In the genomic region with DNA sequence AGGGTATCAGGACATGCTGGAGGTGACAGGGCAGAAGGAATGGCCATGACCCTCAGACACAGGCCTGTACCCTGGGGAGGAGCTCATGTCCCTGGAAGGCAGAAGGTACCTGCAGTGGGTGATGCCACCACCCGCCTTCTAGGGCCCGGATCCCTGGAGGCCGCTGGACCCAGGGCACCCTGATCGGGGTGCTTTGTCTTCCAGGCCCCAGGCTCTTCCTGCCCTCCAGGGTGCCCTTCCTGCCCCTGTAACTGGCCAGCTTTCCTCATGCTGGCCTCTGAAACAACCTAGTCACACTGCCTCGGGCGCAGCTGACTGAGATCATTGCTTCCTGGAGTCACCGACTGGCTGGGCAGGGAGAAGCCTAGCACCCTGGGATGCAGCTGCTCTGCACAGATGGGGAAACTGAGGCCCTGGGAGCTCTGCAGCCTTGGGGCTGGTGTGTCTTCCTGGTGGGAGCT, we compare ENCODE assay signal across 14 cellular contexts. TPM values are rescaled to one million over a fixed set of nuclear protein-coding genes. Genes with fewer than 3 reads are reported as not detected.
DNase-seq lines count a peak whose midpoint lies in the region; ATAC-seq and TF ChIP-seq lines count a peak whose summit lies in the region.
"Had no signal": no experiment of that assay in that cellular context is flagged by ENCODE, and none has a peak within 500 bp of the region (broad histone marks: within the 10 kb centered on the region; RNA-seq: fewer than 3 reads in every experiment).

No MANE protein-coding gene starts in this region.

- DNase-seq in activated naive CD4-positive, alpha-beta T cell treated with anti-CD3 and anti-CD28 coated beads, Interleukin-2, amount 50 U/mL, for 16 hours: no peak
- DNase-seq in T-cell (no peak), ACHN (no peak), NCI-H446 treated with DMSO at 0.1 percent for 48 hours (lab: John Stamatoyannopoulos, UW) (no peak), GM10266 (ENCODE audit: extremely low spot score) (no peak)
- DNase-seq in effector memory CD8-positive, alpha-beta T cell: no peak
- DNase-seq in stimulated activated naive B cell treated with anti-CD40 and anti-IgM and Interleukin-4, amounts not matched to agents 10 μg/mL and 1 μg/mL and 100 μg/mL, for 72 hours: no peak
- DNase-seq: endodermal cell, NCI-H526 treated with DMSO at 0.1 percent for 48 hours, T1000 had no signal

- no peak for ATAC-seq in T-cell (replicated peaks in 1 of 4)
- no peak for ATAC-seq in effector memory CD8-positive, alpha-beta T cell (replicated peaks)
- no peak for ATAC-seq in stimulated activated naive B cell treated with anti-CD40 and anti-IgM and Interleukin-4, amounts not matched to agents 10 μg/mL and 1 μg/mL and 100 μg/mL, for 72 hours (replicated peaks)
- ATAC-seq: gastrocnemius medialis, psoas muscle had no signal

- in situ Hi-C loops in ACHN (cut with HindIII; ENCODE audit: low pct_ligation_motif_present, low pct_unique_long_range_greater_than_20kb, low sequenced_read_pairs): no loop called here

- H3K9me3 Mint-ChIP-seq in activated naive CD4-positive, alpha-beta T cell treated with anti-CD3 and anti-CD28 coated beads, Interleukin-2, amount 50 U/mL, for 24 hours: no peaks in the 10 kb centered on the region
- H3K9me3 Mint-ChIP-seq in T-cell: no peaks in the 10 kb centered on the region
- H3K9me3 Mint-ChIP-seq in effector memory CD8-positive, alpha-beta T cell: no peaks in the 10 kb centered on the region
- no peaks in the 10 kb centered on the region for H3K9me3 Mint-ChIP-seq in stimulated activated naive B cell treated with anti-CD40 and anti-IgM and Interleukin-4, amounts not matched to agents 10 μg/mL and 1 μg/mL and 100 μg/mL, for 72 hours
- H3K9me3 Mint-ChIP-seq: endodermal cell had no signal

- no peak for TF ChIP-seq CTCF in GM10266 (IDR thresholded peaks at IDR 0.05; ENCODE audit: control insufficient read depth, insufficient read depth, low read depth, missing control alignments)

- H3K4me1 Mint-ChIP-seq in activated naive CD4-positive, alpha-beta T cell treated with anti-CD3 and anti-CD28 coated beads, Interleukin-2, amount 50 U/mL, for 24 hours: peaks cover 92% of the 10 kb centered on the region
- H3K4me1 Mint-ChIP-seq in T-cell: peaks cover 94 to 100% (median 94%) of the 10 kb centered on the region in 3 donors
- peaks cover 85 to 86% of the 10 kb centered on the region in 2 donors for H3K4me1 Mint-ChIP-seq in effector memory CD8-positive, alpha-beta T cell (ENCODE audit: low read depth in 2 of 2)
- H3K4me1 Mint-ChIP-seq in stimulated activated naive B cell treated with anti-CD40 and anti-IgM and Interleukin-4, amounts not matched to agents 10 μg/mL and 1 μg/mL and 100 μg/mL, for 72 hours: peaks cover 49 to 98% of the 10 kb centered on the region in 2 donors

- peak overlapping the region; percentile 82 for H3K27ac Mint-ChIP-seq in activated naive CD4-positive, alpha-beta T cell treated with anti-CD3 and anti-CD28 coated beads, Interleukin-2, amount 50 U/mL, for 24 hours
- H3K27ac Mint-ChIP-seq in T-cell: peak overlapping the region; percentile 99 to 100
- H3K27ac Mint-ChIP-seq in effector memory CD8-positive, alpha-beta T cell: peak overlapping the region; percentile 95 to 98
- H3K27ac Mint-ChIP-seq in stimulated activated naive B cell treated with anti-CD40 and anti-IgM and Interleukin-4, amounts not matched to agents 10 μg/mL and 1 μg/mL and 100 μg/mL, for 72 hours: peak overlapping the region; percentile 80
- H3K27ac Mint-ChIP-seq: brain, endodermal cell had no signal

- POLR2A ChIA-PET in T-cell (lab: Charles Lee): interaction anchor here (1.0 to 1.2 kb wide), 2 partner anchors 13 to 83 kb away, joined by 3 read pairs; no protein-coding TSS in a partner anchor

- no peaks in the 10 kb centered on the region for H3K36me3 Mint-ChIP-seq in activated naive CD4-positive, alpha-beta T cell treated with anti-CD3 and anti-CD28 coated beads, Interleukin-2, amount 50 U/mL, for 24 hours
- peaks cover 21% of the 10 kb centered on the region for H3K36me3 Mint-ChIP-seq in T-cell
- H3K36me3 Mint-ChIP-seq in effector memory CD8-positive, alpha-beta T cell (ENCODE audit: insufficient read depth): peaks cover 10% of the 10 kb centered on the region
- peaks cover 3 to 10% of the 10 kb centered on the region in 2 donors for H3K36me3 Mint-ChIP-seq in stimulated activated naive B cell treated with anti-CD40 and anti-IgM and Interleukin-4, amounts not matched to agents 10 μg/mL and 1 μg/mL and 100 μg/mL, for 72 hours
- H3K36me3 Mint-ChIP-seq: brain had no signal

- peak overlapping the region; percentile 36 for H3K4me3 Mint-ChIP-seq in activated naive CD4-positive, alpha-beta T cell treated with anti-CD3 and anti-CD28 coated beads, Interleukin-2, amount 50 U/mL, for 24 hours
- peak overlapping the region in 2 of 3 donors; percentile 85 to 89 for H3K4me3 Mint-ChIP-seq in T-cell
- peak overlapping the region; percentile 90 to 96 for H3K4me3 Mint-ChIP-seq in effector memory CD8-positive, alpha-beta T cell
- no peak overlapping the region for H3K4me3 Mint-ChIP-seq in stimulated activated naive B cell treated with anti-CD40 and anti-IgM and Interleukin-4, amounts not matched to agents 10 μg/mL and 1 μg/mL and 100 μg/mL, for 72 hours
- H3K4me3 Mint-ChIP-seq: brain, endodermal cell had no signal

- no peaks in the 10 kb centered on the region for H3K27me3 Mint-ChIP-seq in activated naive CD4-positive, alpha-beta T cell treated with anti-CD3 and anti-CD28 coated beads, Interleukin-2, amount 50 U/mL, for 24 hours
- H3K27me3 Mint-ChIP-seq in T-cell: no peaks in the 10 kb centered on the region
- no peaks in the 10 kb centered on the region for H3K27me3 Mint-ChIP-seq in effector memory CD8-positive, alpha-beta T cell
- H3K27me3 Mint-ChIP-seq in stimulated activated naive B cell treated with anti-CD40 and anti-IgM and Interleukin-4, amounts not matched to agents 10 μg/mL and 1 μg/mL and 100 μg/mL, for 72 hours: no peaks in the 10 kb centered on the region

- CTCF ChIA-PET in T-cell (lab: Charles Lee): interaction anchor here in 1 of 2 donors (1.0 kb wide), 2 partner anchors 15 to 83 kb away, joined by 3 read pairs; no protein-coding TSS in a partner anchor

RNA-seq across cellular contexts. Expression of a gene that starts 5.8 kb away (rescaled TPM):
- total RNA-seq in T-cell: 100 to 1,000 TPM; 201 to 314 (median 278) TPM

Comparison
In these comparisons a context has a peak if more than half of its experiments do, and no peak if none do; other contexts are left out.
1. H3K4me3 Mint-ChIP-seq: peak in activated naive CD4-positive, alpha-beta T cell treated with anti-CD3 and anti-CD28 coated beads, Interleukin-2, amount 50 U/mL, for 24 hours (single experiment), T-cell (2 of 3) and effector memory CD8-positive, alpha-beta T cell (2 of 2); none in stimulated activated naive B cell treated with anti-CD40 and anti-IgM and Interleukin-4, amounts not matched to agents 10 μg/mL and 1 μg/mL and 100 μg/mL, for 72 hours (0 of 2).
2. Peak in every context shown above with its lines, with median percentiles within 50 percentile points of each other: H3K27ac Mint-ChIP-seq.